In genomic region chr10:81116990-81117389, GRCh38 we compare ENCODE assay signal across 1 cellular context.
TF ChIP-seq lines count a peak whose summit lies in the region.

No MANE protein-coding gene starts in this region.

TF ChIP-seq in H1, 55 proteins besides CTCF, POLR2A, EP300 and RAD21:
- TF ChIP-seq MAFK (IDR thresholded peaks at IDR 0.05; ENCODE audit: low read depth, low read length) (no peak), TEAD4 (IDR thresholded peaks at IDR 0.05; ENCODE audit: low read depth, low read length) (no peak), SIRT6 (IDR thresholded peaks at IDR 0.05; ENCODE audit: low read length) (no peak), HDAC6 (IDR thresholded peaks at IDR 0.05; ENCODE audit: low read depth, low read length) (no peak), TBP (IDR thresholded peaks at IDR 0.05; ENCODE audit: low read depth, low read length) (no peak)
